Comparison of ENCODE assay signal across 27 cellular contexts in the genomic region with DNA sequence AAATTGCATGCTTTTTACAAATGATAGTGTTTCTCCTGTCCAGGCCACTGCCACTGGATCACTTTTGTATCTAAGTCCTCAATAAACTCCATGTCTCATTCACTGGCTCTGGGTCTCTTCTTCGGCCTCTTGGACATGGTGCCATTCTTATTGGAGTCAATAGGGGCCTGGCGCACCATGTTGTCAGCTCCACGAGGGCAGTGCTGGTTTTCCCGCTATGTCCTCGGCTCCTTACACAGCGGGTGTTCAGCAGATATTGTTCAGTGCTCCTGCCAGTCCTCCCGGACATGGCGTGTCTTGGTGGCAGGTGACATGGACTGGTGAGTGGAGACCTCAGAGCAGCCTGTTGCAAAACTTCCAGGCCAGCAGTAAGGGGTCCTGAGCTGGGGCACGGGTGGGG. TPM values are rescaled to one million over a fixed set of nuclear protein-coding genes. Genes with fewer than 3 reads are reported as not detected.
"Had no signal": no experiment of that assay in that cellular context is flagged by ENCODE, and none has a peak within 500 bp of the region (broad histone marks: within the 10 kb centered on the region; RNA-seq: fewer than 3 reads in every experiment).

No MANE protein-coding gene starts in this region.

- H3K27ac Mint-ChIP-seq: effector memory CD8-positive, alpha-beta T cell; memory B cell; mesothelial cell of epicardium; natural killer cell treated with Interleukin-12 subunit alpha and Interleukin-12 subunit beta and Interleukin-15 and Interleukin-18, amount 100 ng/mL, for 72 hours had no signal

- H3K36me3 ChIP-seq: esophagus muscularis mucosa, gastrocnemius medialis, left ventricle myocardium inferior, lower lobe of right lung, neutrophil, sigmoid colon, stomach, thoracic aorta, uterus had no signal

- H3K9me3 Mint-ChIP-seq: effector memory CD8-positive, alpha-beta T cell; memory B cell; mesothelial cell of epicardium; natural killer cell treated with Interleukin-12 subunit alpha and Interleukin-12 subunit beta and Interleukin-15 and Interleukin-18, amount 100 ng/mL, for 72 hours had no signal

- H3K27me3 ChIP-seq: esophagus muscularis mucosa, gastrocnemius medialis, sigmoid colon, stomach, uterus had no signal

- H3K27ac ChIP-seq: epithelial cell of prostate, esophagus muscularis mucosa, gastrocnemius medialis, left ventricle myocardium inferior, lower lobe of right lung, neutrophil, sigmoid colon, stomach, thoracic aorta, uterus had no signal

- ATAC-seq: effector memory CD8-positive, alpha-beta T cell; gastrocnemius medialis; left cardiac atrium; lower lobe of right lung; natural killer cell treated with Interleukin-12 subunit alpha and Interleukin-12 subunit beta and Interleukin-15 and Interleukin-18, amount 100 ng/mL, for 72 hours had no signal

- H3K9me3 ChIP-seq: esophagus muscularis mucosa, gastrocnemius medialis, left ventricle myocardium inferior, lower lobe of right lung, neutrophil, sigmoid colon, stomach, thoracic aorta, uterus had no signal

- DNase-seq: effector memory CD8-positive, alpha-beta T cell; gastrocnemius medialis; glutamatergic neuron; kidney; left cardiac atrium; left ventricle myocardium inferior; lower lobe of right lung; posterior cingulate gyrus; sigmoid colon; stimulated activated CD4-positive, alpha-beta T cell treated with anti-CD3 and anti-CD28 coated beads, Interleukin-2, amount 100 ng/mL, for 24 hours; stimulated activated CD4-positive, alpha-beta T cell treated with anti-CD3 and anti-CD28 coated beads, Interleukin-4, amount 100 ng/mL, for 4 hours; stimulated activated naive CD4-positive, alpha-beta T cell; stomach; substantia nigra; trophoblast cell; uterus had no signal

- H3K4me3 Mint-ChIP-seq: effector memory CD8-positive, alpha-beta T cell; memory B cell; mesothelial cell of epicardium; natural killer cell treated with Interleukin-12 subunit alpha and Interleukin-12 subunit beta and Interleukin-15 and Interleukin-18, amount 100 ng/mL, for 72 hours had no signal

- H3K27me3 Mint-ChIP-seq: effector memory CD8-positive, alpha-beta T cell; memory B cell had no signal

- H3K36me3 Mint-ChIP-seq: memory B cell; mesothelial cell of epicardium; natural killer cell treated with Interleukin-12 subunit alpha and Interleukin-12 subunit beta and Interleukin-15 and Interleukin-18, amount 100 ng/mL, for 72 hours had no signal

- H3K4me3 ChIP-seq: esophagus muscularis mucosa, gastrocnemius medialis, left ventricle myocardium inferior, lower lobe of right lung, sigmoid colon, skin epidermis, stomach, thoracic aorta, uterus had no signal

RNA-seq across cellular contexts. Expression of a gene that starts 21.4 kb away (rescaled TPM):
- total RNA-seq: esophagus muscularis mucosa; fibroblast of villous mesenchyme; kidney; left ventricle myocardium inferior; lower lobe of right lung; natural killer cell treated with Interleukin-12 subunit alpha and Interleukin-12 subunit beta and Interleukin-15 and Interleukin-18, amount 100 ng/mL, for 72 hours; osteocyte; pulmonary artery endothelial cell; sigmoid colon; thoracic aorta; uterus had no signal
